Comparison of ENCODE assay signal across 1 cellular context in the genomic region with DNA sequence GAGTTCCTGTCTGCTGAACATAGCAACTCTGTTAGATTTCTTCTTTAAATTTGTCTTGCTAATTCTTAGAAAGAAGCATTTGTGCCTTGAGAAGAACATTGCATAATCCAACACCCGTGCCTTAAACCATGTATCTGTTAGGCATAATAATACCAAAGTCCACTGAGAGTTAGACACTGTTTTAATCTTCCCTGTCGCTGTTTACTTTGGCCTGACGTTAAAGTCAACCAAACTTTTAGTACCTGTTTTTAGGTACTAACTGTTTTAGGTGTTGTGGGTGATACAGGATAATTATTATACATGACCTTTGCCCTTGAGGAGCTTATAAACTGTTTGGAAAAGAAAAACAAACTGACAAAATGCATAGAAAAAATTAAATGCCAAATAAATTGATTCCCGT.
TF ChIP-seq lines count a peak whose summit lies in the region.

No MANE protein-coding gene starts in this region.

TF ChIP-seq in WTC11, 78 proteins besides CTCF, POLR2A, EP300 and RAD21 (continued from another document):
- TF ChIP-seq, protein P1, sequence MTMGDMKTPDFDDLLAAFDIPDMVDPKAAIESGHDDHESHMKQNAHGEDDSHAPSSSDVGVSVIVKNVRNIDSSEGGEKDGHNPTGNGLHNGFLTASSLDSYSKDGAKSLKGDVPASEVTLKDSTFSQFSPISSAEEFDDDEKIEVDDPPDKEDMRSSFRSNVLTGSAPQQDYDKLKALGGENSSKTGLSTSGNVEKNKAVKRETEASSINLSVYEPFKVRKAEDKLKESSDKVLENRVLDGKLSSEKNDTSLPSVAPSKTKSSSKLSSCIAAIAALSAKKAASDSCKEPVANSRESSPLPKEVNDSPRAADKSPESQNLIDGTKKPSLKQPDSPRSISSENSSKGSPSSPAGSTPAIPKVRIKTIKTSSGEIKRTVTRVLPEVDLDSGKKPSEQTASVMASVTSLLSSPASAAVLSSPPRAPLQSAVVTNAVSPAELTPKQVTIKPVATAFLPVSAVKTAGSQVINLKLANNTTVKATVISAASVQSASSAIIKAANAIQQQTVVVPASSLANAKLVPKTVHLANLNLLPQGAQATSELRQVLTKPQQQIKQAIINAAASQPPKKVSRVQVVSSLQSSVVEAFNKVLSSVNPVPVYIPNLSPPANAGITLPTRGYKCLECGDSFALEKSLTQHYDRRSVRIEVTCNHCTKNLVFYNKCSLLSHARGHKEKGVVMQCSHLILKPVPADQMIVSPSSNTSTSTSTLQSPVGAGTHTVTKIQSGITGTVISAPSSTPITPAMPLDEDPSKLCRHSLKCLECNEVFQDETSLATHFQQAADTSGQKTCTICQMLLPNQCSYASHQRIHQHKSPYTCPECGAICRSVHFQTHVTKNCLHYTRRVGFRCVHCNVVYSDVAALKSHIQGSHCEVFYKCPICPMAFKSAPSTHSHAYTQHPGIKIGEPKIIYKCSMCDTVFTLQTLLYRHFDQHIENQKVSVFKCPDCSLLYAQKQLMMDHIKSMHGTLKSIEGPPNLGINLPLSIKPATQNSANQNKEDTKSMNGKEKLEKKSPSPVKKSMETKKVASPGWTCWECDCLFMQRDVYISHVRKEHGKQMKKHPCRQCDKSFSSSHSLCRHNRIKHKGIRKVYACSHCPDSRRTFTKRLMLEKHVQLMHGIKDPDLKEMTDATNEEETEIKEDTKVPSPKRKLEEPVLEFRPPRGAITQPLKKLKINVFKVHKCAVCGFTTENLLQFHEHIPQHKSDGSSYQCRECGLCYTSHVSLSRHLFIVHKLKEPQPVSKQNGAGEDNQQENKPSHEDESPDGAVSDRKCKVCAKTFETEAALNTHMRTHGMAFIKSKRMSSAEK (CRISPR knock-in tag; IDR thresholded peaks at IDR 0.05; ENCODE audit: borderline replicate concordance) = no peak
- TF ChIP-seq GABPB1 (CRISPR knock-in tag; IDR thresholded peaks at IDR 0.05) (no peak), E2F1 (CRISPR knock-in tag; IDR thresholded peaks at IDR 0.05) (no peak), ATF1 (CRISPR knock-in tag; IDR thresholded peaks at IDR 0.05) (no peak), HMGA2 (CRISPR knock-in tag; IDR thresholded peaks at IDR 0.05) (no peak)
- TF ChIP-seq, protein P2, sequence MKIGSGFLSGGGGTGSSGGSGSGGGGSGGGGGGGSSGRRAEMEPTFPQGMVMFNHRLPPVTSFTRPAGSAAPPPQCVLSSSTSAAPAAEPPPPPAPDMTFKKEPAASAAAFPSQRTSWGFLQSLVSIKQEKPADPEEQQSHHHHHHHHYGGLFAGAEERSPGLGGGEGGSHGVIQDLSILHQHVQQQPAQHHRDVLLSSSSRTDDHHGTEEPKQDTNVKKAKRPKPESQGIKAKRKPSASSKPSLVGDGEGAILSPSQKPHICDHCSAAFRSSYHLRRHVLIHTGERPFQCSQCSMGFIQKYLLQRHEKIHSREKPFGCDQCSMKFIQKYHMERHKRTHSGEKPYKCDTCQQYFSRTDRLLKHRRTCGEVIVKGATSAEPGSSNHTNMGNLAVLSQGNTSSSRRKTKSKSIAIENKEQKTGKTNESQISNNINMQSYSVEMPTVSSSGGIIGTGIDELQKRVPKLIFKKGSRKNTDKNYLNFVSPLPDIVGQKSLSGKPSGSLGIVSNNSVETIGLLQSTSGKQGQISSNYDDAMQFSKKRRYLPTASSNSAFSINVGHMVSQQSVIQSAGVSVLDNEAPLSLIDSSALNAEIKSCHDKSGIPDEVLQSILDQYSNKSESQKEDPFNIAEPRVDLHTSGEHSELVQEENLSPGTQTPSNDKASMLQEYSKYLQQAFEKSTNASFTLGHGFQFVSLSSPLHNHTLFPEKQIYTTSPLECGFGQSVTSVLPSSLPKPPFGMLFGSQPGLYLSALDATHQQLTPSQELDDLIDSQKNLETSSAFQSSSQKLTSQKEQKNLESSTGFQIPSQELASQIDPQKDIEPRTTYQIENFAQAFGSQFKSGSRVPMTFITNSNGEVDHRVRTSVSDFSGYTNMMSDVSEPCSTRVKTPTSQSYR (CRISPR knock-in tag; IDR thresholded peaks at IDR 0.05) = no peak
